ENCODE assay signal across 34 cellular contexts in genomic region chr9:23245067-23245466, GRCh38.
"Had no signal": no experiment of that assay in that cellular context is flagged by ENCODE, and none has a peak within 500 bp of the region (broad histone marks: within the 10 kb centered on the region; RNA-seq: fewer than 3 reads in every experiment).

No MANE protein-coding gene starts in this region.

- FAIRE-seq: astrocyte, bronchial epithelial cell had no signal

- H3K4me3 ChIP-seq: adrenal gland, ascending aorta, body of pancreas, breast epithelium, cardiac muscle cell had no signal

- H3K27ac ChIP-seq: adrenal gland, ascending aorta, body of pancreas, brain microvascular endothelial cell, breast epithelium, cardiac muscle cell had no signal

- H3K27me3 ChIP-seq: adrenal gland, ascending aorta, body of pancreas, brain microvascular endothelial cell, breast epithelium, cardiac muscle cell had no signal

- H3K4me1 ChIP-seq: adrenal gland, ascending aorta, body of pancreas, breast epithelium had no signal

- ATAC-seq: activated naive CD4-positive, alpha-beta T cell treated with anti-CD3 and anti-CD28 coated beads, Interleukin-2, amount 50 U/mL, for 72 hours; activated naive CD8-positive, alpha-beta T cell treated with anti-CD3 and anti-CD28 coated beads, Interleukin-2, amount 50 U/mL, for 24 hours; activated T-cell treated with anti-CD3 and anti-CD28 coated beads, Interleukin-2, amount 50 U/mL, for 4 hours; activated T-cell treated with anti-CD3 and anti-CD28 coated beads, Interleukin-2, amount 50 U/mL, for 72 hours; activated T-helper 17 cell treated with anti-CD3 and anti-CD28 coated beads, Interleukin-2, amount 50 U/mL, for 72 hours; body of pancreas had no signal

- DNase-seq: activated effector memory CD4-positive, alpha-beta T cell treated with anti-CD3 and anti-CD28 coated beads, Interleukin-2, amount 50 U/mL, for 16 hours; activated effector memory CD4-positive, alpha-beta T cell treated with Interleukin-2 at 50 U/mL for 16 hours; activated gamma-delta T cell; activated gamma-delta T cell treated with Interleukin-2 at 50 U/mL for 16 hours; activated naive CD4-positive, alpha-beta T cell; activated naive CD4-positive, alpha-beta T cell treated with anti-CD3 and anti-CD28 coated beads for 36 hours; activated naive CD4-positive, alpha-beta T cell treated with anti-CD3 and anti-CD28 coated beads, Interleukin-2, amount 10 ng/mL, durations not matched to agents 7 days and 5 days; activated naive CD4-positive, alpha-beta T cell treated with anti-CD3 and anti-CD28 coated beads, Interleukin-2, amount 50 U/mL, for 16 hours; activated naive CD4-positive, alpha-beta T cell treated with Interleukin-2 at 50 U/mL for 16 hours; activated naive CD8-positive, alpha-beta T cell treated with anti-CD3 and anti-CD28 coated beads for 36 hours; activated naive CD8-positive, alpha-beta T cell treated with anti-CD3 and anti-CD28 coated beads, Interleukin-2, amount 10 ng/mL, durations not matched to agents 7 days and 5 days; activated naive CD8-positive, alpha-beta T cell treated with anti-CD3 and anti-CD28 coated beads, Interleukin-2, amount 50 U/mL, for 24 hours; activated T-cell treated with anti-CD3 and anti-CD28 coated beads, Interleukin-2, amount 50 U/mL, for 1 hour; activated T-cell treated with anti-CD3 and anti-CD28 coated beads, Interleukin-2, amount 50 U/mL, for 24 hours; activated T-cell treated with anti-CD3 and anti-CD28 coated beads, Interleukin-2, amount 50 U/mL, for 4 hours; activated T-cell treated with anti-CD3 and anti-CD28 coated beads, Interleukin-2, amount 50 U/mL, for 48 hours; activated T-cell treated with anti-CD3 and anti-CD28 coated beads, Interleukin-2, amount 50 U/mL, for 72 hours; adrenal gland; amniotic stem cell; amygdala; anterior cingulate cortex; aorta; body of pancreas; brain microvascular endothelial cell; caudate nucleus; central memory CD4-positive, alpha-beta T cell; cerebellar nuclear complex had no signal

- H3K36me3 ChIP-seq: adrenal gland, ascending aorta, brain microvascular endothelial cell, breast epithelium, cardiac muscle cell had no signal

- H3K9me3 ChIP-seq: adrenal gland, ascending aorta, body of pancreas had no signal
